In genomic region chr19:45692187-45693111, GRCh38 we compare ENCODE assay signal across 1 cellular context.
TF ChIP-seq lines count a peak whose summit lies in the region.

Gene QPCTL, plus strand, starts transcription at chr19:45692666. Its CDS starts 38 bp downstream, at chr19:45692704.

TF ChIP-seq in HepG2, 621 proteins besides CTCF, POLR2A, EP300 and RAD21 (continued from another document and continues in another):
- TF ChIP-seq HNF1A (IDR thresholded peaks at IDR 0.05; ENCODE audit: low read depth), result no peak
- TF ChIP-seq HNF1A (CRISPR knock-in tag; IDR thresholded peaks at IDR 0.05; ENCODE audit: borderline replicate concordance), result 0 out of 2 replicates have a peak, but pooled peaks have one; percentile 42
- TF ChIP-seq, protein P1, sequence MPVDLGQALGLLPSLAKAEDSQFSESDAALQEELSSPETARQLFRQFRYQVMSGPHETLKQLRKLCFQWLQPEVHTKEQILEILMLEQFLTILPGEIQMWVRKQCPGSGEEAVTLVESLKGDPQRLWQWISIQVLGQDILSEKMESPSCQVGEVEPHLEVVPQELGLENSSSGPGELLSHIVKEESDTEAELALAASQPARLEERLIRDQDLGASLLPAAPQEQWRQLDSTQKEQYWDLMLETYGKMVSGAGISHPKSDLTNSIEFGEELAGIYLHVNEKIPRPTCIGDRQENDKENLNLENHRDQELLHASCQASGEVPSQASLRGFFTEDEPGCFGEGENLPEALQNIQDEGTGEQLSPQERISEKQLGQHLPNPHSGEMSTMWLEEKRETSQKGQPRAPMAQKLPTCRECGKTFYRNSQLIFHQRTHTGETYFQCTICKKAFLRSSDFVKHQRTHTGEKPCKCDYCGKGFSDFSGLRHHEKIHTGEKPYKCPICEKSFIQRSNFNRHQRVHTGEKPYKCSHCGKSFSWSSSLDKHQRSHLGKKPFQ (CRISPR knock-in tag; IDR thresholded peaks at IDR 0.05; ENCODE audit: insufficient replicate concordance), result no peak
- peak; percentile 80 for TF ChIP-seq ZNF547 (CRISPR knock-in tag; IDR thresholded peaks at IDR 0.05)
- TF ChIP-seq ZNF768 (CRISPR knock-in tag; IDR thresholded peaks at IDR 0.05), result 0 out of 2 replicates have a peak, but pooled peaks have one; percentile 33
- 0 out of 2 replicates have a peak, but pooled peaks have one; percentile 15 for TF ChIP-seq MIER2 (CRISPR knock-in tag; IDR thresholded peaks at IDR 0.05)
- peak; percentile 26; the same call in 1 of the 2 replicates for TF ChIP-seq RXRB (CRISPR knock-in tag; IDR thresholded peaks at IDR 0.05; ENCODE audit: borderline replicate concordance)
- 0 out of 2 replicates have a peak, but pooled peaks have one; percentile 60 for TF ChIP-seq RFXAP (CRISPR knock-in tag; IDR thresholded peaks at IDR 0.05; ENCODE audit: borderline replicate concordance)
- TF ChIP-seq POLR2G (IDR thresholded peaks at IDR 0.05; ENCODE audit: low read depth, low read length), result peak; percentile 94
- TF ChIP-seq CREB1 (IDR thresholded peaks at IDR 0.05), result peak; percentile 89
- peak; percentile 90 for TF ChIP-seq CREB1 (CRISPR knock-in tag; IDR thresholded peaks at IDR 0.05)
- TF ChIP-seq SP2 (CRISPR knock-in tag; IDR thresholded peaks at IDR 0.05), result peak; percentile 88
- TF ChIP-seq HMG20A (CRISPR knock-in tag; IDR thresholded peaks at IDR 0.05; ENCODE audit: borderline replicate concordance), result no peak
- peak; percentile 41; the same call in 1 of the 2 replicates for TF ChIP-seq LBX2 (CRISPR knock-in tag; IDR thresholded peaks at IDR 0.05; ENCODE audit: borderline replicate concordance)
- TF ChIP-seq GMEB1 (CRISPR knock-in tag; IDR thresholded peaks at IDR 0.05; ENCODE audit: borderline replicate concordance), result peak; percentile 79
- TF ChIP-seq, protein P2, sequence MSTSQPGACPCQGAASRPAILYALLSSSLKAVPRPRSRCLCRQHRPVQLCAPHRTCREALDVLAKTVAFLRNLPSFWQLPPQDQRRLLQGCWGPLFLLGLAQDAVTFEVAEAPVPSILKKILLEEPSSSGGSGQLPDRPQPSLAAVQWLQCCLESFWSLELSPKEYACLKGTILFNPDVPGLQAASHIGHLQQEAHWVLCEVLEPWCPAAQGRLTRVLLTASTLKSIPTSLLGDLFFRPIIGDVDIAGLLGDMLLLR (CRISPR knock-in tag; IDR thresholded peaks at IDR 0.05), result peak; percentile 78; the same call in 1 of the 2 replicates
- peak; percentile 63 for TF ChIP-seq ELF1 (CRISPR knock-in tag; IDR thresholded peaks at IDR 0.05)
- TF ChIP-seq TGIF2 (CRISPR knock-in tag; IDR thresholded peaks at IDR 0.05), result peak; percentile 46; the same call in 1 of the 2 replicates
- 0 out of 2 replicates have a peak, but pooled peaks have one; percentile 12 for TF ChIP-seq ZNF639 (CRISPR knock-in tag; conservative IDR thresholded peaks at IDR 0.05)
- TF ChIP-seq, protein P3, sequence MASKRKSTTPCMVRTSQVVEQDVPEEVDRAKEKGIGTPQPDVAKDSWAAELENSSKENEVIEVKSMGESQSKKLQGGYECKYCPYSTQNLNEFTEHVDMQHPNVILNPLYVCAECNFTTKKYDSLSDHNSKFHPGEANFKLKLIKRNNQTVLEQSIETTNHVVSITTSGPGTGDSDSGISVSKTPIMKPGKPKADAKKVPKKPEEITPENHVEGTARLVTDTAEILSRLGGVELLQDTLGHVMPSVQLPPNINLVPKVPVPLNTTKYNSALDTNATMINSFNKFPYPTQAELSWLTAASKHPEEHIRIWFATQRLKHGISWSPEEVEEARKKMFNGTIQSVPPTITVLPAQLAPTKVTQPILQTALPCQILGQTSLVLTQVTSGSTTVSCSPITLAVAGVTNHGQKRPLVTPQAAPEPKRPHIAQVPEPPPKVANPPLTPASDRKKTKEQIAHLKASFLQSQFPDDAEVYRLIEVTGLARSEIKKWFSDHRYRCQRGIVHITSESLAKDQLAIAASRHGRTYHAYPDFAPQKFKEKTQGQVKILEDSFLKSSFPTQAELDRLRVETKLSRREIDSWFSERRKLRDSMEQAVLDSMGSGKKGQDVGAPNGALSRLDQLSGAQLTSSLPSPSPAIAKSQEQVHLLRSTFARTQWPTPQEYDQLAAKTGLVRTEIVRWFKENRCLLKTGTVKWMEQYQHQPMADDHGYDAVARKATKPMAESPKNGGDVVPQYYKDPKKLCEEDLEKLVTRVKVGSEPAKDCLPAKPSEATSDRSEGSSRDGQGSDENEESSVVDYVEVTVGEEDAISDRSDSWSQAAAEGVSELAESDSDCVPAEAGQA (IDR thresholded peaks at IDR 0.05; ENCODE audit: low read depth), result peak; percentile 37; the same call in 1 of the 2 replicates
- TF ChIP-seq, protein P3 (CRISPR knock-in tag; IDR thresholded peaks at IDR 0.05; ENCODE audit: borderline replicate concordance), result no peak
- TF ChIP-seq ZNF546 (CRISPR knock-in tag; conservative IDR thresholded peaks at IDR 0.05), result 0 out of 2 replicates have a peak, but pooled peaks have one; percentile 52
- peak; percentile 86; the same call in 1 of the 2 replicates for TF ChIP-seq ZNF430 (CRISPR knock-in tag; IDR thresholded peaks at IDR 0.05)
- no peak for TF ChIP-seq TRIM24 (CRISPR knock-in tag; IDR thresholded peaks at IDR 0.05)
- TF ChIP-seq SP1 (IDR thresholded peaks at IDR 0.05), result no peak
- TF ChIP-seq SP1 (CRISPR knock-in tag; IDR thresholded peaks at IDR 0.05), result peak; percentile 11; the same call in 1 of the 2 replicates
- TF ChIP-seq TERF1 (CRISPR knock-in tag; IDR thresholded peaks at IDR 0.05), result no peak
- TF ChIP-seq STAT5B (CRISPR knock-in tag; IDR thresholded peaks at IDR 0.05), result no peak
- TF ChIP-seq FOXP4 (CRISPR knock-in tag; IDR thresholded peaks at IDR 0.05), result no peak
- TF ChIP-seq ZNF687 (CRISPR knock-in tag; IDR thresholded peaks at IDR 0.05), result peak; percentile 61
- TF ChIP-seq ZNF713 (CRISPR knock-in tag; IDR thresholded peaks at IDR 0.05), result no peak
- TF ChIP-seq PLRG1 (conservative IDR thresholded peaks at IDR 0.05), result no peak
